ENCODE assay signal across 24 cellular contexts in the genomic region with DNA sequence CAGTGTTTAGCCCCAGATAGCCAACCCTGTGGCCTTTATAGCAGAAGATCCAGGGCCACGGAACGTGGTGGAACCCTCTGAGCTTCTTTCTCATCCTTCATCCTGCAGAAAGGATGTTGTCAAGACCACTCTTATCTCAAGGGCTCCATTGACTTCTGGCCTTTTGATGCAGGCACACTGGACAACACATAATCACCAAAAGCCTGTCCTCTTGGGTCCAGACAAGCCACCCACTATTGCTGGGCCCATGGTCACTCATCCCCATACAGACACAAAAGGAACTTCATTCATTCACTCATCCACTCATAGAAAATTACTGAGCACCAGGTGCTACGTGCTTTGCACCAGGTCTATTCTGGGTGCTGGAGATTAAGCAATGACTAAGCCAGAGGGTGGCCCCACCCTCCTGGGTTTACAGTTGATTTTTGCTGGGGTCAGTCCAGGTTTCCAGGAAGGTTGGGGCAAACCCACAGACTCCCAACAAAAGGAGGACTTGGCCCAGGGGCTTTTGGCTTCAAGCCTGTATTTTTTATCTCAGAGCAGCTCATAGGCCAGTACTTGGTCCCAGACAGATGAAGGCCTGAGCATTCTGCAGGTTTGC. TPM values are rescaled to one million over a fixed set of nuclear protein-coding genes. Genes with fewer than 3 reads are reported as not detected.
"Had no signal": no experiment of that assay in that cellular context is flagged by ENCODE, and none has a peak within 500 bp of the region (broad histone marks: within the 10 kb centered on the region; RNA-seq: fewer than 3 reads in every experiment).

No MANE protein-coding gene starts in this region.

- H3K36me3 ChIP-seq: ascending aorta, SJCRH30 had no signal

- H3K4me3 ChIP-seq: ascending aorta, body of pancreas, SJCRH30 had no signal

- H3K27ac ChIP-seq: ascending aorta, body of pancreas, SJCRH30 had no signal

- H3K4me1 ChIP-seq: ascending aorta, body of pancreas, SJCRH30 had no signal

- H3K27me3 ChIP-seq: ascending aorta, body of pancreas, SJCRH30 had no signal

- H3K9me3 ChIP-seq: ascending aorta, body of pancreas, SJCRH30 had no signal

- DNase-seq: activated CD4-positive, alpha-beta T cell treated with anti-CD3 and anti-CD28 coated beads for 48 hours; activated CD4-positive, alpha-beta T cell treated with anti-CD3 and anti-CD28 coated beads, Interleukin-2, amount 50 U/mL, for 4 hours; activated CD4-positive, CD25-positive, alpha-beta regulatory T cell treated with anti-CD3 and anti-CD28 coated beads, Interleukin-2, amount 50 U/mL, for 72 hours; activated CD8-positive, alpha-beta memory T cell treated with anti-CD3 and anti-CD28 coated beads, Interleukin-2, amount 50 U/mL, for 48 hours; activated CD8-positive, alpha-beta T cell treated with anti-CD3 and anti-CD28 coated beads, Interleukin-2, amount 10 ng/mL, durations not matched to agents 7 days and 5 days; activated T-cell treated with anti-CD3 and anti-CD28 coated beads, Interleukin-2, amount 50 U/mL, for 1 hour; amniotic stem cell; body of pancreas; NCI-H1092; NCI-H1930; NCI-H2171; NCI-H2227 treated with DMSO at 0.1 percent for 48 hours; NCI-H510A; NCI-H526 treated with DMSO at 0.1 percent for 48 hours; NCI-H82; OCI-M1; Right ventricle myocardium superior; RPMI8226; SJCRH30; SW 1271 had no signal

RNA-seq across cellular contexts. Expression of a gene that starts 2.4 kb away (rescaled TPM):
- total RNA-seq: activated CD8-positive, alpha-beta T cell treated with anti-CD3 and anti-CD28 coated beads, Interleukin-2, amount 10 ng/mL, durations not matched to agents 7 days and 5 days; ascending aorta; body of pancreas; LHCN-M2; M059J; Right ventricle myocardium superior; SJCRH30; WTC11 had no signal

RNA-seq across cellular contexts. Expression of a gene that starts 40.6 kb away (rescaled TPM):
- total RNA-seq: activated CD8-positive, alpha-beta T cell treated with anti-CD3 and anti-CD28 coated beads, Interleukin-2, amount 10 ng/mL, durations not matched to agents 7 days and 5 days; ascending aorta; body of pancreas; LHCN-M2; M059J; Right ventricle myocardium superior; SJCRH30; WTC11 had no signal

RNA-seq across cellular contexts. Expression of a gene that starts 53.8 kb away (rescaled TPM):
- total RNA-seq: activated CD8-positive, alpha-beta T cell treated with anti-CD3 and anti-CD28 coated beads, Interleukin-2, amount 10 ng/mL, durations not matched to agents 7 days and 5 days; ascending aorta; body of pancreas; LHCN-M2; M059J; Right ventricle myocardium superior; SJCRH30; WTC11 had no signal
